ENCODE assay signal across 12 cellular contexts in genomic region chr19:14559916-14560775, GRCh38. TPM values are rescaled to one million over a fixed set of nuclear protein-coding genes. Genes with fewer than 3 reads are reported as not detected.
DNase-seq lines count a peak whose midpoint lies in the region; ATAC-seq and TF ChIP-seq lines count a peak whose summit lies in the region.
"Had no signal": no experiment of that assay in that cellular context is flagged by ENCODE, and none has a peak within 500 bp of the region (broad histone marks: within the 10 kb centered on the region; RNA-seq: fewer than 3 reads in every experiment).

No MANE protein-coding gene starts in this region.

- H3K27ac ChIP-seq in A673 (ENCODE audit: low read depth, low read length, poor library complexity, severe bottlenecking) (peak overlapping the region; percentile 58), endodermal cell (ENCODE audit: low read depth, low read length) (peak overlapping the region; percentile 6)

- WGBS in endodermal cell (ENCODE audit: insufficient coverage in 1 of 2, insufficient read length in 1 of 2), 2 experiments: 85 to 92% methylated on average over 19 to 28 of the region's 28 CpGs

- peaks cover 19% of the 10 kb centered on the region for H3K4me1 ChIP-seq in A673 (ENCODE audit: insufficient read depth, low read length, poor library complexity, severe bottlenecking)
- H3K4me1 ChIP-seq in Loucy (ENCODE audit: insufficient read depth, low read length, poor library complexity, severe bottlenecking): no peaks in the 10 kb centered on the region
- H3K4me1 ChIP-seq in endodermal cell (ENCODE audit: control insufficient read depth, insufficient read depth, low read length): peaks cover 6% of the 10 kb centered on the region

- H3K36me3 ChIP-seq in A673 (ENCODE audit: insufficient read depth, low read length, poor library complexity, severe bottlenecking) (peaks cover 8% of the 10 kb centered on the region), Loucy (ENCODE audit: insufficient read depth, low read length) (peaks cover 8% of the 10 kb centered on the region; the same call in 1 of the 2 replicates), endodermal cell (ENCODE audit: control insufficient read depth, insufficient read depth, low read length) (no peaks in the 10 kb centered on the region)

- peaks cover 17% of the 10 kb centered on the region for H4K20me1 ChIP-seq in Loucy (ENCODE audit: insufficient read depth, low read length, poor library complexity, severe bottlenecking)

- H3F3A ChIP-seq in Loucy (ENCODE audit: low read depth): no peaks in the 10 kb centered on the region

- peaks cover 7% of the 10 kb centered on the region for H3K36me3 Mint-ChIP-seq in endodermal cell (ENCODE audit: low read depth)
- no peaks in the 10 kb centered on the region for H3K36me3 Mint-ChIP-seq in natural killer cell

- no peak overlapping the region for H3K4me2 ChIP-seq in Loucy (ENCODE audit: low read depth, low read length, poor library complexity, severe bottlenecking)

- no peak for ATAC-seq in natural killer cell
- no peak for ATAC-seq in HG03045 (IDR thresholded peaks at IDR 0.05; ENCODE audit: unreplicated experiment)
- ATAC-seq in HG03354 (IDR thresholded peaks at IDR 0.05; ENCODE audit: poor library complexity, severe bottlenecking, unreplicated experiment): no peak

- POLR2A ChIA-PET in A673 (lab: Charles Lee; ENCODE audit: low non-redundant PET): no interaction called here

- H3K4me1 Mint-ChIP-seq in endodermal cell: peaks cover 28% of the 10 kb centered on the region
- H3K4me1 Mint-ChIP-seq in natural killer cell: peaks cover 32 to 62% of the 10 kb centered on the region in 2 donors

- H3K27ac Mint-ChIP-seq in endodermal cell (peak overlapping the region; percentile 89), natural killer cell (peak overlapping the region; percentile 94 to 95)
- H3K27ac Mint-ChIP-seq: B cell had no signal

- H3K9me3 Mint-ChIP-seq in endodermal cell: no peaks in the 10 kb centered on the region
- H3K9me3 Mint-ChIP-seq in natural killer cell: no peaks in the 10 kb centered on the region

- H3K9ac ChIP-seq in Loucy (ENCODE audit: low read depth, low read length, poor library complexity, severe bottlenecking) (peak overlapping the region; percentile 17), endodermal cell (ENCODE audit: extremely low read depth, low read length, poor library complexity, severe bottlenecking) (no peak overlapping the region)

- BruUV-seq in A673 (replicated peaks; lab: Mats Ljungman, UMichigan): no TSS peak

- intact Hi-C loops in A673 (cut with micrococcal nuclease; ENCODE audit: unreplicated experiment): no loop called here
- intact Hi-C loops in natural killer cell (cut with micrococcal nuclease): no loop called here

- DNase-seq in A673 (ENCODE audit: low spot score) (no peak), endodermal cell (no peak), natural killer cell (no peak), RKO (ENCODE audit: low spot score) (no peak)
- no peak for DNase-seq in activated CD8-positive, alpha-beta memory T cell treated with anti-CD3 and anti-CD28 coated beads for 24 hours
- DNase-seq: central memory CD4-positive, alpha-beta T cell; NCI-H2227 treated with DMSO at 0.1 percent for 48 hours had no signal

- no peaks in the 10 kb centered on the region for H3K9me2 ChIP-seq in Loucy (replicated peaks; ENCODE audit: low read depth, low read length)

- H3K27me3 Mint-ChIP-seq in endodermal cell (ENCODE audit: insufficient read depth): no peaks in the 10 kb centered on the region
- H3K27me3 Mint-ChIP-seq in natural killer cell (ENCODE audit: low read depth in 2 of 2): no peaks in the 10 kb centered on the region
- H3K27me3 Mint-ChIP-seq: B cell had no signal

- H3K4me3 Mint-ChIP-seq in endodermal cell (no peak overlapping the region), natural killer cell (no peak overlapping the region)
- H3K4me3 Mint-ChIP-seq: B cell had no signal

- H3K9me3 ChIP-seq in A673 (ENCODE audit: low read depth, low read length, poor library complexity, severe bottlenecking) (no peaks in the 10 kb centered on the region), Loucy (ENCODE audit: insufficient read depth, low read depth, low read length) (no peaks in the 10 kb centered on the region), endodermal cell (ENCODE audit: control insufficient read depth, low read length) (no peaks in the 10 kb centered on the region)

- CTCF ChIA-PET in A673 (lab: Charles Lee): no interaction called here

- TF ChIP-seq CTCF in A673 (conservative IDR thresholded peaks at IDR 0.05; ENCODE audit: low read depth, low read length): no peak
- TF ChIP-seq CTCF in Loucy (conservative IDR thresholded peaks at IDR 0.05; ENCODE audit: low read length): no peak
- TF ChIP-seq CTCF in endodermal cell (conservative IDR thresholded peaks at IDR 0.05): no peak
- no peak for TF ChIP-seq CTCF in natural killer cell (IDR thresholded peaks at IDR 0.05)

- H3K79me2 ChIP-seq in Loucy (ENCODE audit: insufficient read depth, low read length): peaks cover 28% of the 10 kb centered on the region; the same call in 1 of the 2 replicates

- H2AFZ ChIP-seq in Loucy (ENCODE audit: low read length): no peak overlapping the region

- no peaks in the 10 kb centered on the region for H3K27me3 ChIP-seq in A673 (replicated peaks; ENCODE audit: insufficient read depth, low read depth, low read length, poor library complexity)
- no peaks in the 10 kb centered on the region for H3K27me3 ChIP-seq in Loucy (ENCODE audit: insufficient read depth, low read length, poor library complexity, severe bottlenecking)
- no peaks in the 10 kb centered on the region for H3K27me3 ChIP-seq in endodermal cell (ENCODE audit: control insufficient read depth, insufficient read depth, low read length, poor library complexity, severe bottlenecking)

- no peak overlapping the region for H3K4me3 ChIP-seq in A673 (ENCODE audit: low read depth, low read length, poor library complexity, severe bottlenecking)
- no peak overlapping the region for H3K4me3 ChIP-seq in Loucy (ENCODE audit: low read length, poor library complexity, severe bottlenecking)
- no peak overlapping the region for H3K4me3 ChIP-seq in endodermal cell (ENCODE audit: low read length)

RNA-seq across cellular contexts. Expression of gene NDUFB7, which starts 11.7 kb away (rescaled TPM):
- total RNA-seq in A673 (2021) (180 and 196 TPM in 2 replicates), endodermal cell (100 to 1,000 TPM; 127 to 141 TPM), natural killer cell (100 to 1,000 TPM in 2 of 3 donors, 10 to 100 TPM in 1; 97.1 to 120 (median 108) TPM)
- polyA plus RNA-seq in endodermal cell (2013, experiment 1 of 2): 135 TPM
- 123 TPM for polyA plus RNA-seq in endodermal cell (2013, experiment 2 of 2)

RNA-seq across cellular contexts. Expression of gene CLEC17A, which starts 22.7 kb away (rescaled TPM):
- not detected in 2 replicates for total RNA-seq in A673 (2021)
- not detected for total RNA-seq in endodermal cell
- polyA plus RNA-seq in endodermal cell (2013, experiment 1 of 2): not detected
- not detected for polyA plus RNA-seq in endodermal cell (2013, experiment 2 of 2)
- total RNA-seq in natural killer cell: 1 to 10 TPM in 1 of 3 donors, under 1 TPM in 2; 0.18 to 1.5 (median 0.45) TPM
- total RNA-seq: glomerular endothelial cell had no signal

RNA-seq across cellular contexts. Expression of gene TECR, which starts 30.8 kb away (rescaled TPM):
- total RNA-seq in A673 (2021) (189 and 203 TPM in 2 replicates), endodermal cell (100 to 1,000 TPM; 127 to 140 TPM), natural killer cell (100 to 1,000 TPM; 123 to 158 (median 131) TPM)
- polyA plus RNA-seq in endodermal cell (2013, experiment 1 of 2): 108 TPM
- 101 TPM for polyA plus RNA-seq in endodermal cell (2013, experiment 2 of 2)

RNA-seq across cellular contexts. Expression of gene DNAJB1, which starts 41.9 kb away (rescaled TPM):
- total RNA-seq in A673 (2021): 105 and 122 TPM in 2 replicates
- total RNA-seq in endodermal cell: 10 to 100 TPM; 66.1 to 70.0 TPM
- 62.8 TPM for polyA plus RNA-seq in endodermal cell (2013, experiment 1 of 2)
- polyA plus RNA-seq in endodermal cell (2013, experiment 2 of 2): 56.0 TPM
- 100 to 1,000 TPM; 148 to 238 (median 192) TPM for total RNA-seq in natural killer cell
